ENCODE assay signal across 10 cellular contexts in the genomic region with DNA sequence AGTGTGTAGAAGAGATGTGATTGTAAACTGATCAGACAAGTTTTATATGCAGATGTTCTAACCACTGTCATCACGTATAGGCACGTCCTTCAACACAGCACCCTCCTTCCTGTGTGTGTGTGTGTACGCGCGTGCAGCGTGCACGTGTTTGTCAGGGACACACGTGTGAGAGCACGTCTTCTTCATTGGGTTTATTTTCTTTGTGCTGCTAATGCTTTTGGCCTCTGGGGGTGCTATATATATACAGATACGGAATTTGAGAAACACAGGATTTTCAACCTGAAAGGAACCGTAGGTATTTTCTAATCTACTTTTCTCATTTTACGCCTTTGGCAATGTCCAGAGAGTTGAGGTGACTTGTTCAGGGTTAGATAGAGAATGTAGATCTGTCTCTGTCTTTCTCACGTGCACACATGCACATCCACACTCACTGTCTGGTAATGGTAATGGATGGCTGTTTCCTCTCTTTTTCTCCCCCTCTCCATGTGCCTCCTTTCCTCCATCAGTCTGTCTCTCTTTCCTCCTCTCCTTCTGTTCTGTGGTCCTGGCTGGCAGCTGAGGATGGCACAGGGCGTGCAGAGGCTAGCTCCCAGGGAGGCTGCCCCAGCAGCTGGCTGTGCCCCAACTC. TPM values are rescaled to one million over a fixed set of nuclear protein-coding genes. Genes with fewer than 3 reads are reported as not detected.
DNase-seq lines count a peak whose midpoint lies in the region; ATAC-seq and TF ChIP-seq lines count a peak whose summit lies in the region.
"Had no signal": no experiment of that assay in that cellular context is flagged by ENCODE, and none has a peak within 500 bp of the region (broad histone marks: within the 10 kb centered on the region; RNA-seq: fewer than 3 reads in every experiment).

No MANE protein-coding gene starts in this region.

- H3K4me1 ChIP-seq in OCI-LY7 (ENCODE audit: insufficient read depth, low read length, poor library complexity, severe bottlenecking): no peaks in the 10 kb centered on the region
- H3K4me1 ChIP-seq: Caco-2 had no signal

- H3K27ac ChIP-seq in OCI-LY7 (ENCODE audit: low read depth, low read length, poor library complexity, severe bottlenecking): no peak overlapping the region

- H3K79me2 ChIP-seq in OCI-LY7 (ENCODE audit: insufficient read depth, low read depth, low read length): no peaks in the 10 kb centered on the region

- no peaks in the 10 kb centered on the region for H3K36me3 ChIP-seq in OCI-LY7 (ENCODE audit: insufficient read depth, low read length)

- no peak overlapping the region for H3K4me3 ChIP-seq in OCI-LY7 (ENCODE audit: low read depth, low read length, poor library complexity, severe bottlenecking)

- no peak overlapping the region for H3K4me2 ChIP-seq in OCI-LY7 (ENCODE audit: low read length)

- H2AFZ ChIP-seq in OCI-LY7 (ENCODE audit: low read length): no peak overlapping the region

- ATAC-seq in HG02852 (IDR thresholded peaks at IDR 0.05; ENCODE audit: unreplicated experiment): peak; percentile 75

- POLR2A ChIA-PET in OCI-LY7 (lab: Charles Lee): interaction anchor here (0.7 kb wide), 1 partner anchor 289 kb away, joined by 3 read pairs; no protein-coding TSS in a partner anchor

- no TSS peak for BruUV-seq in OCI-LY7 (replicated peaks; lab: Mats Ljungman, UMichigan)

- no peaks in the 10 kb centered on the region for H4K20me1 ChIP-seq in OCI-LY7 (ENCODE audit: insufficient read depth, low read length)

- no peaks in the 10 kb centered on the region for H3K9me2 ChIP-seq in OCI-LY7 (ENCODE audit: insufficient read depth, low read length)

- peak; percentile 57 for TF ChIP-seq CTCF in OCI-LY7 (conservative IDR thresholded peaks at IDR 0.05; ENCODE audit: low read length)

- intact Hi-C loops in OCI-LY7 (cut with micrococcal nuclease; ENCODE audit: unreplicated experiment): no loop called here

- no peaks in the 10 kb centered on the region for H3K9me3 ChIP-seq in OCI-LY7 (ENCODE audit: low read length)
- H3K9me3 ChIP-seq: Caco-2 had no signal

- DNase-seq in NCI-H345 (lab: John Stamatoyannopoulos, UW) (peak; percentile 21), NCI-H345 treated with DMSO at 0.1 percent for 48 hours (lab: John Stamatoyannopoulos, UW; ENCODE audit: unreplicated experiment) (no peak), OCI-LY7 (ENCODE audit: low spot score) (peak; percentile 1), glomerular visceral epithelial cell (ENCODE audit: extremely low spot score) (peak; percentile 7), AML-193 (lab: John Stamatoyannopoulos, UW) (no peak), NCI-H2081 treated with DMSO at 0.1 percent for 48 hours (lab: John Stamatoyannopoulos, UW) (no peak), HK-2 (ENCODE audit: unreplicated experiment) (no peak)
- DNase-seq: activated B cell treated with CpG ODN at 0.5 μM for 24 hours had no signal

- CTCF ChIA-PET in OCI-LY7 (lab: Charles Lee; ENCODE audit: unreplicated experiment): no interaction called here

RNA-seq across cellular contexts. Expression of gene CELF4, which starts 13.4 kb away (rescaled TPM):
- total RNA-seq in OCI-LY7 (2014; rRNA removed; shearing (Covaris generic)): not detected in 2 replicates
- not detected in 2 replicates for total RNA-seq in OCI-LY7 (2022)
- total RNA-seq: activated B cell treated with CpG ODN at 0.5 μM for 24 hours had no signal

Comparison
In these comparisons a context has a peak if more than half of its experiments do, and no peak if none do; other contexts are left out.
1. DNase-seq: peak in NCI-H345 (single experiment), OCI-LY7 (single experiment) and glomerular visceral epithelial cell (single experiment); none in NCI-H345 treated with DMSO at 0.1 percent for 48 hours (single experiment), AML-193 (0 of 2), NCI-H2081 treated with DMSO at 0.1 percent for 48 hours (single experiment) and HK-2 (single experiment).